In genomic region chr7:33950047-33950714, GRCh38 we compare ENCODE assay signal across 23 cellular contexts. TPM values are rescaled to one million over a fixed set of nuclear protein-coding genes. Genes with fewer than 3 reads are reported as not detected.
DNase-seq lines count a peak whose midpoint lies in the region; ATAC-seq and TF ChIP-seq lines count a peak whose summit lies in the region.
"Had no signal": no experiment of that assay in that cellular context is flagged by ENCODE, and none has a peak within 500 bp of the region (broad histone marks: within the 10 kb centered on the region; RNA-seq: fewer than 3 reads in every experiment).

No MANE protein-coding gene starts in this region.

- no peak overlapping the region for H4K91ac ChIP-seq in mesenchymal stem cell (ENCODE audit: low read length)

- no peak overlapping the region for H2BK5ac ChIP-seq in mesenchymal stem cell (ENCODE audit: low read depth, low read length, poor library complexity, severe bottlenecking)

- peak; percentile 44 for ATAC-seq in GM18907 (IDR thresholded peaks at IDR 0.05; ENCODE audit: unreplicated experiment)
- ATAC-seq: A549, HCT116 had no signal

- 99% methylated on average over 5 of the region's 5 CpGs for WGBS in mesenchymal stem cell

- no peaks in the 10 kb centered on the region for H3K4me1 ChIP-seq in MM.1S (ENCODE audit: low read length)
- H3K4me1 ChIP-seq in mesenchymal stem cell (ENCODE audit: control insufficient read depth, insufficient read depth, low read depth, low read length) = no peaks in the 10 kb centered on the region
- H3K4me1 ChIP-seq: BE2C; BLaER1 treated with 17β-estradiol and CSF1 and Interleukin-3, amounts not matched to agents 10 nM and 100 nM had no signal

- no peaks in the 10 kb centered on the region for H3K9me2 ChIP-seq in MM.1S (replicated peaks; ENCODE audit: insufficient read depth, low read length)

- no peak overlapping the region for H3K27ac ChIP-seq in MM.1S (ENCODE audit: low read length)
- no peak overlapping the region for H3K27ac ChIP-seq in mesenchymal stem cell (ENCODE audit: low read length, poor library complexity, severe bottlenecking)
- H3K27ac ChIP-seq: A549; BLaER1 treated with 17β-estradiol and CSF1 and Interleukin-3, amounts not matched to agents 10 nM and 100 nM; GM23248 had no signal

- TF ChIP-seq CTCF in GM12865 (IDR thresholded peaks at IDR 0.05; ENCODE audit: insufficient read depth, low read depth, low read length, missing control alignments) (no peak), MM.1S (IDR thresholded peaks at IDR 0.05; ENCODE audit: low read length) (no peak)

- no peak overlapping the region for H2AK5ac ChIP-seq in mesenchymal stem cell (ENCODE audit: low read length, severe bottlenecking)

- H2AFZ ChIP-seq in MM.1S (ENCODE audit: low read length) (peak overlapping the region; percentile 24; the same call in 1 of the 2 replicates), mesenchymal stem cell (ENCODE audit: low read depth, low read length) (no peak overlapping the region)
- H2AFZ ChIP-seq: GM23248 had no signal

- no peak overlapping the region for H2BK120ac ChIP-seq in mesenchymal stem cell (ENCODE audit: low read depth, low read length)

- H4K8ac ChIP-seq in mesenchymal stem cell (ENCODE audit: low read length) = peak overlapping the region; percentile 12

- no peaks in the 10 kb centered on the region for H4K20me1 ChIP-seq in MM.1S (ENCODE audit: insufficient read depth, low read length)
- H4K20me1 ChIP-seq: BLaER1 treated with 17β-estradiol and CSF1 and Interleukin-3, amounts not matched to agents 10 nM and 100 nM had no signal

- peak; percentile 41 for DNase-seq in GM12865 (ENCODE audit: low read depth)
- peak; percentile 34 for DNase-seq in MM.1S
- DNase-seq in mesenchymal stem cell = no peak
- no peak for DNase-seq in activated naive CD4-positive, alpha-beta T cell (lab: John Stamatoyannopoulos, UW)
- no peak for DNase-seq in NK-92 treated with Interleukin-12 subunit alpha and Interleukin-12 subunit beta, amount 100 ng/mL, for 24 hours (lab: John Stamatoyannopoulos, UW)
- DNase-seq in hypothalamus (lab: John Stamatoyannopoulos, UW) = no peak
- DNase-seq: 8988T; ACHN; AML-193; BE2C; CD4-positive, alpha-beta T cell; CD8-positive, alpha-beta memory T cell; DMS 273 treated with DMSO at 0.1 percent for 48 hours; DMS79; EL; GDM1; GM23248; H9 had no signal

- H3K4me3 ChIP-seq in GM12865 (ENCODE audit: low read depth, low read length) (no peak overlapping the region), MM.1S (ENCODE audit: low read length) (no peak overlapping the region), mesenchymal stem cell (ENCODE audit: insufficient read depth in 1 of 2, low read depth in 1 of 2, low read length in 2 of 2) (no peak overlapping the region)
- H3K4me3 ChIP-seq: A549; BLaER1 treated with 17β-estradiol and CSF1 and Interleukin-3, amounts not matched to agents 10 nM and 100 nM; GM23248 had no signal

- H3K36me3 ChIP-seq in MM.1S (replicated peaks; ENCODE audit: insufficient read depth, low read length) (no peaks in the 10 kb centered on the region), mesenchymal stem cell (ENCODE audit: control insufficient read depth in 1 of 2, insufficient read depth in 2 of 2, low read depth in 1 of 2, low read length in 2 of 2) (peaks cover 0 to 95% of the 10 kb centered on the region in 2 experiments)
- H3K36me3 ChIP-seq: BE2C; BLaER1 treated with 17β-estradiol and CSF1 and Interleukin-3, amounts not matched to agents 10 nM and 100 nM had no signal

- no peaks in the 10 kb centered on the region for H3K79me2 ChIP-seq in MM.1S (ENCODE audit: low read length)

- H2BK15ac ChIP-seq in mesenchymal stem cell (ENCODE audit: low read depth, poor library complexity, severe bottlenecking) = no peak overlapping the region

- no peak overlapping the region for H3K14ac ChIP-seq in mesenchymal stem cell (ENCODE audit: low read length in 2 of 2)

- H3K23ac ChIP-seq in mesenchymal stem cell (ENCODE audit: low read length in 2 of 2) = no peak overlapping the region

- H3K9me3 ChIP-seq in MM.1S (replicated peaks; ENCODE audit: insufficient read depth, low read length) (no peaks in the 10 kb centered on the region), mesenchymal stem cell (ENCODE audit: control insufficient read depth, low read length) (no peaks in the 10 kb centered on the region)
- H3K9me3 ChIP-seq: A549, BE2C had no signal

- H3K27me3 ChIP-seq in MM.1S (replicated peaks; ENCODE audit: insufficient read depth, low read length) (no peaks in the 10 kb centered on the region), mesenchymal stem cell (ENCODE audit: control insufficient read depth in 1 of 2, insufficient read depth in 1 of 2, low read length in 2 of 2) (no peaks in the 10 kb centered on the region)
- H3K27me3 ChIP-seq: BLaER1 treated with 17β-estradiol and CSF1 and Interleukin-3, amounts not matched to agents 10 nM and 100 nM had no signal

- peak overlapping the region in 1 of 2 experiments; percentile 24 for H3K18ac ChIP-seq in mesenchymal stem cell (ENCODE audit: low read depth in 1 of 2, low read length in 2 of 2)

- H3K4ac ChIP-seq in mesenchymal stem cell (ENCODE audit: low read depth in 1 of 2, low read length in 2 of 2) = no peak overlapping the region

- no peak overlapping the region for H3K4me2 ChIP-seq in MM.1S (ENCODE audit: low read depth, low read length)
- H3K4me2 ChIP-seq in mesenchymal stem cell (ENCODE audit: low read length, poor library complexity, severe bottlenecking) = no peak overlapping the region
- H3K4me2 ChIP-seq: A549; BLaER1 treated with 17β-estradiol and CSF1 and Interleukin-3, amounts not matched to agents 10 nM and 100 nM had no signal

- no peak overlapping the region for H2BK12ac ChIP-seq in mesenchymal stem cell (ENCODE audit: low read length in 2 of 2)

- no peaks in the 10 kb centered on the region for H3K79me1 ChIP-seq in mesenchymal stem cell (replicated peaks; ENCODE audit: low read length, poor library complexity, severe bottlenecking)

- no peaks in the 10 kb centered on the region for H3F3A ChIP-seq in MM.1S (ENCODE audit: insufficient read depth, low read length)

- H3K9ac ChIP-seq in MM.1S (ENCODE audit: low read length) (no peak overlapping the region), mesenchymal stem cell (ENCODE audit: low read length) (no peak overlapping the region)
- H3K9ac ChIP-seq: BLaER1 treated with 17β-estradiol and CSF1 and Interleukin-3, amounts not matched to agents 10 nM and 100 nM; GM23248 had no signal

RNA-seq across cellular contexts. Expression of gene BMPER, which starts 44.8 kb away (rescaled TPM):
- 1.4 TPM for polyA plus RNA-seq in mesenchymal stem cell (2013, experiment 1 of 2)
- 1.5 TPM for polyA plus RNA-seq in mesenchymal stem cell (2013, experiment 2 of 2)
- polyA plus RNA-seq: CD14-positive monocyte; CD8-positive, alpha-beta memory T cell had no signal

Comparison
In these comparisons a context has a peak if more than half of its experiments do, and no peak if none do; other contexts are left out.
1. DNase-seq: peak in GM12865 (single experiment) and MM.1S (single experiment); none in mesenchymal stem cell (single experiment), activated naive CD4-positive, alpha-beta T cell (0 of 4), NK-92 treated with Interleukin-12 subunit alpha and Interleukin-12 subunit beta, amount 100 ng/mL, for 24 hours (single experiment) and hypothalamus (0 of 51).